ENCODE assay signal across 8 cellular contexts in the genomic region with DNA sequence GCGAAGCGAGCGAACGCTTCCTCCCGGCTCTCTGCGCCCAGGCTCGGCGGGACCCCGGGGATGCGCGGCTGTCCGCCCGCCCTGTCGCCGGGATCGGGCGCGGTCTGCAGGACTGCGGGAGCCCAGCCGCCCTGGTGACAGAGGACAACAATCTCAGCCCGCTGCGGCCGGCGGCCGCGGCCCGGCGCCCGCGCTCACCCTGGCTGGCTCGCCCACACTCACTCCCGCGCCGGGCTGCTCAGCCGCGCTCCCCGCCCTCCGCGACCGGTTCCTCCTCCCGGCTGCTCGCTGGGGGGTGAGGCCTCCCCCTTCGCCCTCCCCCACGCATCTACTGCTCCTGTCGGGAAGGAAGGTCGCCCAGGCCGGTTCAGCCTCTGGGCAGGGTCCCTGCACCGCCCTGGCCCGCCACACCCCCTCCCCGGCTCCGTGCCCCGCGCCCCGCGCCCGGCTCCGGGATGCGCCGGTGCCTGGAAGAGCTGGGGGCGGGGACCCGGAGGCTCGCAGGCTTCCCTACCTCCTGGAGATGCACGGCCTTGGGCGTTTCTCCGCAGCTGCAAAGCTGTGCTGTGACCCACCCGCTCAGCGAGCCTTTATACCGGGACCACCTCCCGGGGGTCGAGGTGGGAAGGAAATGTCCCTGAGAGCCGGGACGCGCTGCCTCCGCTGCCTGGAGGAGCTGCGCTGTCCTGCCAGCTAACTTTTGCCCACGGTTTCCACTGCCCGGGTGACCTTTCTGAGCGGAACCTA. TPM values are rescaled to one million over a fixed set of nuclear protein-coding genes. Genes with fewer than 3 reads are reported as not detected.
A peak's percentile ranks its signal among the peaks of the same experiment; 100 is the strongest.
DNase-seq lines count a peak whose midpoint lies in the region; ATAC-seq, FAIRE-seq and TF ChIP-seq lines count a peak whose summit lies in the region.

A gene with protein sequence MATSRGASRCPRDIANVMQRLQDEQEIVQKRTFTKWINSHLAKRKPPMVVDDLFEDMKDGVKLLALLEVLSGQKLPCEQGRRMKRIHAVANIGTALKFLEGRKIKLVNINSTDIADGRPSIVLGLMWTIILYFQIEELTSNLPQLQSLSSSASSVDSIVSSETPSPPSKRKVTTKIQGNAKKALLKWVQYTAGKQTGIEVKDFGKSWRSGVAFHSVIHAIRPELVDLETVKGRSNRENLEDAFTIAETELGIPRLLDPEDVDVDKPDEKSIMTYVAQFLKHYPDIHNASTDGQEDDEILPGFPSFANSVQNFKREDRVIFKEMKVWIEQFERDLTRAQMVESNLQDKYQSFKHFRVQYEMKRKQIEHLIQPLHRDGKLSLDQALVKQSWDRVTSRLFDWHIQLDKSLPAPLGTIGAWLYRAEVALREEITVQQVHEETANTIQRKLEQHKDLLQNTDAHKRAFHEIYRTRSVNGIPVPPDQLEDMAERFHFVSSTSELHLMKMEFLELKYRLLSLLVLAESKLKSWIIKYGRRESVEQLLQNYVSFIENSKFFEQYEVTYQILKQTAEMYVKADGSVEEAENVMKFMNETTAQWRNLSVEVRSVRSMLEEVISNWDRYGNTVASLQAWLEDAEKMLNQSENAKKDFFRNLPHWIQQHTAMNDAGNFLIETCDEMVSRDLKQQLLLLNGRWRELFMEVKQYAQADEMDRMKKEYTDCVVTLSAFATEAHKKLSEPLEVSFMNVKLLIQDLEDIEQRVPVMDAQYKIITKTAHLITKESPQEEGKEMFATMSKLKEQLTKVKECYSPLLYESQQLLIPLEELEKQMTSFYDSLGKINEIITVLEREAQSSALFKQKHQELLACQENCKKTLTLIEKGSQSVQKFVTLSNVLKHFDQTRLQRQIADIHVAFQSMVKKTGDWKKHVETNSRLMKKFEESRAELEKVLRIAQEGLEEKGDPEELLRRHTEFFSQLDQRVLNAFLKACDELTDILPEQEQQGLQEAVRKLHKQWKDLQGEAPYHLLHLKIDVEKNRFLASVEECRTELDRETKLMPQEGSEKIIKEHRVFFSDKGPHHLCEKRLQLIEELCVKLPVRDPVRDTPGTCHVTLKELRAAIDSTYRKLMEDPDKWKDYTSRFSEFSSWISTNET (N-terminal part only) (minus strand): TSS at position 688 of the 747 bp plus-strand sequence. CDS start 9,031 bp downstream, outside the sequence.

- under 1% methylated on average over 41 of the region's 78 CpGs for WGBS in esophagus muscularis mucosa

- peaks cover 8 to 29% (median 18%) of the 10 kb centered on the region in 4 donors for H3K4me1 ChIP-seq in esophagus muscularis mucosa
- H3K4me1 ChIP-seq in mucosa of stomach (ENCODE audit: control insufficient read depth, insufficient read depth, low read length), result peaks cover 13% of the 10 kb centered on the region

- no peak within 1 kb of the TSS for H3K9ac ChIP-seq in mucosa of stomach (ENCODE audit: low read length)

- intact Hi-C loops in esophagus muscularis mucosa (cut with DNase I), result no loop called here

- no peaks in the 10 kb centered on the region for H3K36me3 ChIP-seq in esophagus muscularis mucosa
- H3K36me3 ChIP-seq in mucosa of stomach (ENCODE audit: control insufficient read depth, insufficient read depth, low read length), result no peaks in the 10 kb centered on the region

- no peak for ATAC-seq in HG02571 (IDR thresholded peaks at IDR 0.05; ENCODE audit: unreplicated experiment)

- TF ChIP-seq EP300 in esophagus muscularis mucosa (IDR thresholded peaks at IDR 0.05), result no peak

- TF ChIP-seq POLR2A in esophagus muscularis mucosa (IDR thresholded peaks at IDR 0.05; ENCODE audit: low read depth), result no peak

- H3K27me3 ChIP-seq in esophagus muscularis mucosa (no peaks in the 10 kb centered on the region), mucosa of stomach (ENCODE audit: control insufficient read depth, insufficient read depth, low read length) (peaks cover 31% of the 10 kb centered on the region)

- no peaks in the 10 kb centered on the region for H3K9me3 ChIP-seq in esophagus muscularis mucosa
- H3K9me3 ChIP-seq in mucosa of stomach (ENCODE audit: control insufficient read depth, low read length), result no peaks in the 10 kb centered on the region

- DNase-seq in ELF-1 (ENCODE audit: low read depth, low spot score) (peak; percentile 36), HFF-Myc (ENCODE audit: extremely low read depth, low read depth) (no peak), esophagus muscularis mucosa (ENCODE audit: extremely low spot score) (no peak), urothelium cell line (ENCODE audit: low spot score) (peak; percentile 35), epidermal melanocyte (ENCODE audit: insufficient read length, low spot score) (no peak)

- peak within 1 kb of the TSS; percentile 41 for H3K4me3 ChIP-seq in HFF-Myc (replicated peaks; ENCODE audit: low read depth, low read length)
- H3K4me3 ChIP-seq in WI38 (ENCODE audit: low read depth, low read length), result peak within 1 kb of the TSS; percentile 74
- peak within 1 kb of the TSS; percentile 73 to 87 (median 79) for H3K4me3 ChIP-seq in esophagus muscularis mucosa
- H3K4me3 ChIP-seq in mucosa of stomach (ENCODE audit: low read length), result peak within 1 kb of the TSS; percentile 41

- TF ChIP-seq CTCF in HFF-Myc (IDR thresholded peaks at IDR 0.05; ENCODE audit: low read depth, low read length, missing control alignments) (no peak), WI38 (IDR thresholded peaks at IDR 0.05; ENCODE audit: low read depth, low read length) (no peak), esophagus muscularis mucosa (IDR thresholded peaks at IDR 0.05) (no peak)

- no peak for FAIRE-seq in urothelium cell line (lab: Jason Lieb, UNC)

- peak within 1 kb of the TSS; percentile 74 to 85 (median 80) for H3K27ac ChIP-seq in esophagus muscularis mucosa (replicated peaks in 1 of 4)

RNA-seq across cellular contexts. Expression of the gene that starts here (rescaled TPM):
- total RNA-seq in esophagus muscularis mucosa, result 100 to 1,000 TPM; 151 to 196 (median 170) TPM

Comparison
In these comparisons a context has a peak if more than half of its experiments do, and no peak if none do; other contexts are left out.
1. DNase-seq: peak in ELF-1 (single experiment) and urothelium cell line (single experiment); none in HFF-Myc (single experiment), esophagus muscularis mucosa (single experiment) and epidermal melanocyte (single experiment).
2. Peak in every context shown above with its lines, with median percentiles within 50 percentile points of each other: H3K4me3 ChIP-seq.